1 cellular context compared by ENCODE assay signal in the genomic region with DNA sequence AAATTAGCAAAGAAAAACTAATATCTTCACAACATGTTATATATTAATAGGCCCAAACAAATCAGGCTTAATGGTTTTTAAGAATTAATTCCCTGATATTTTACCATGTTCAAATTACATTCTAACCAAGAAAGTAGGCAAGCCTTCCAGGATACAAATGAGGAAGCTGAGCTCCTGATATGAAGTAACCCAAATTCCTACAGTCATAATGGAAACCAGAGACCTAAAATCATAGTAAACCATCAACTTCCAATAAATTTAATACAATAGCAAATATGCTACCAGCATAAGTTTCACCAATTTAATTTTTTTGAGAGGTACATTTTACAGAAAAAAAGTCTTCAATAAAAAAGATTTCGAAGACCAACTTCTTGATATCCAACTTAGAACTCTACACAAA.
TF ChIP-seq lines count a peak whose summit lies in the region.

No MANE protein-coding gene starts in this region.

TF ChIP-seq in GM23338, 12 proteins besides CTCF, POLR2A, EP300 and RAD21 (continued from another document):
- TF ChIP-seq, protein P1, sequence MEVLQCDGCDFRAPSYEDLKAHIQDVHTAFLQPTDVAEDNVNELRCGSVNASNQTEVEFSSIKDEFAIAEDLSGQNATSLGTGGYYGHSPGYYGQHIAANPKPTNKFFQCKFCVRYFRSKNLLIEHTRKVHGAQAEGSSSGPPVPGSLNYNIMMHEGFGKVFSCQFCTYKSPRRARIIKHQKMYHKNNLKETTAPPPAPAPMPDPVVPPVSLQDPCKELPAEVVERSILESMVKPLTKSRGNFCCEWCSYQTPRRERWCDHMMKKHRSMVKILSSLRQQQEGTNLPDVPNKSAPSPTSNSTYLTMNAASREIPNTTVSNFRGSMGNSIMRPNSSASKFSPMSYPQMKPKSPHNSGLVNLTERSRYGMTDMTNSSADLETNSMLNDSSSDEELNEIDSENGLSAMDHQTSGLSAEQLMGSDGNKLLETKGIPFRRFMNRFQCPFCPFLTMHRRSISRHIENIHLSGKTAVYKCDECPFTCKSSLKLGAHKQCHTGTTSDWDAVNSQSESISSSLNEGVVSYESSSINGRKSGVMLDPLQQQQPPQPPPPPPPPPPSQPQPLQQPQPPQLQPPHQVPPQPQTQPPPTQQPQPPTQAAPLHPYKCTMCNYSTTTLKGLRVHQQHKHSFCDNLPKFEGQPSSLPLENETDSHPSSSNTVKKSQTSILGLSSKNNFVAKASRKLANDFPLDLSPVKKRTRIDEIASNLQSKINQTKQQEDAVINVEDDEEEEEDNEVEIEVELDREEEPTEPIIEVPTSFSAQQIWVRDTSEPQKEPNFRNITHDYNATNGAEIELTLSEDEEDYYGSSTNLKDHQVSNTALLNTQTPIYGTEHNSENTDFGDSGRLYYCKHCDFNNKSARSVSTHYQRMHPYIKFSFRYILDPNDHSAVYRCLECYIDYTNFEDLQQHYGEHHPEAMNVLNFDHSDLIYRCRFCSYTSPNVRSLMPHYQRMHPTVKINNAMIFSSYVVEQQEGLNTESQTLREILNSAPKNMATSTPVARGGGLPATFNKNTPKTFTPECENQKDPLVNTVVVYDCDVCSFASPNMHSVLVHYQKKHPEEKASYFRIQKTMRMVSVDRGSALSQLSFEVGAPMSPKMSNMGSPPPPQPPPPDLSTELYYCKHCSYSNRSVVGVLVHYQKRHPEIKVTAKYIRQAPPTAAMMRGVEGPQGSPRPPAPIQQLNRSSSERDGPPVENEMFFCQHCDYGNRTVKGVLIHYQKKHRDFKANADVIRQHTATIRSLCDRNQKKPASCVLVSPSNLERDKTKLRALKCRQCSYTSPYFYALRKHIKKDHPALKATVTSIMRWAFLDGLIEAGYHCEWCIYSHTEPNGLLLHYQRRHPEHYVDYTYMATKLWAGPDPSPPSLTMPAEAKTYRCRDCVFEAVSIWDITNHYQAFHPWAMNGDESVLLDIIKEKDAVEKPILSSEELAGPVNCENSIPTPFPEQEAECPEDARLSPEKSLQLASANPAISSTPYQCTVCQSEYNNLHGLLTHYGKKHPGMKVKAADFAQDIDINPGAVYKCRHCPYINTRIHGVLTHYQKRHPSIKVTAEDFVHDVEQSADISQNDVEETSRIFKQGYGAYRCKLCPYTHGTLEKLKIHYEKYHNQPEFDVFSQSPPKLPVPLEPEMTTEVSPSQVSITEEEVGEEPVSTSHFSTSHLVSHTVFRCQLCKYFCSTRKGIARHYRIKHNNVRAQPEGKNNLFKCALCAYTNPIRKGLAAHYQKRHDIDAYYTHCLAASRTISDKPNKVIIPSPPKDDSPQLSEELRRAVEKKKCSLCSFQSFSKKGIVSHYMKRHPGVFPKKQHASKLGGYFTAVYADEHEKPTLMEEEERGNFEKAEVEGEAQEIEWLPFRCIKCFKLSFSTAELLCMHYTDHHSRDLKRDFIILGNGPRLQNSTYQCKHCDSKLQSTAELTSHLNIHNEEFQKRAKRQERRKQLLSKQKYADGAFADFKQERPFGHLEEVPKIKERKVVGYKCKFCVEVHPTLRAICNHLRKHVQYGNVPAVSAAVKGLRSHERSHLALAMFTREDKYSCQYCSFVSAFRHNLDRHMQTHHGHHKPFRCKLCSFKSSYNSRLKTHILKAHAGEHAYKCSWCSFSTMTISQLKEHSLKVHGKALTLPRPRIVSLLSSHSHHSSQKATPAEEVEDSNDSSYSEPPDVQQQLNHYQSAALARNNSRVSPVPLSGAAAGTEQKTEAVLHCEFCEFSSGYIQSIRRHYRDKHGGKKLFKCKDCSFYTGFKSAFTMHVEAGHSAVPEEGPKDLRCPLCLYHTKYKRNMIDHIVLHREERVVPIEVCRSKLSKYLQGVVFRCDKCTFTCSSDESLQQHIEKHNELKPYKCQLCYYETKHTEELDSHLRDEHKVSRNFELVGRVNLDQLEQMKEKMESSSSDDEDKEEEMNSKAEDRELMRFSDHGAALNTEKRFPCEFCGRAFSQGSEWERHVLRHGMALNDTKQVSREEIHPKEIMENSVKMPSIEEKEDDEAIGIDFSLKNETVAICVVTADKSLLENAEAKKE (CRISPR knock-in tag; IDR thresholded peaks at IDR 0.05), result no peak
- no peak for TF ChIP-seq JUNB (IDR thresholded peaks at IDR 0.05; ENCODE audit: unreplicated experiment)
- no peak for TF ChIP-seq ZNF114 (CRISPR knock-in tag; IDR thresholded peaks at IDR 0.05)
- TF ChIP-seq ZNF331 (CRISPR knock-in tag; IDR thresholded peaks at IDR 0.05; ENCODE audit: low read depth), result no peak
- no peak for TF ChIP-seq POLR2AphosphoS5 (IDR thresholded peaks at IDR 0.05; ENCODE audit: low read depth)
- no peak for TF ChIP-seq NANOG (IDR thresholded peaks at IDR 0.05; ENCODE audit: borderline replicate concordance)
- TF ChIP-seq CREB1 (CRISPR knock-in tag; IDR thresholded peaks at IDR 0.05; ENCODE audit: low read depth), result no peak
